Comparison of ENCODE assay signal across 17 cellular contexts in genomic region chr2:219722276-219722883, GRCh38.
DNase-seq lines count a peak whose midpoint lies in the region; ATAC-seq, FAIRE-seq and TF ChIP-seq lines count a peak whose summit lies in the region.
"Had no signal": no experiment of that assay in that cellular context is flagged by ENCODE, and none has a peak within 500 bp of the region (broad histone marks: within the 10 kb centered on the region; RNA-seq: fewer than 3 reads in every experiment).

No MANE protein-coding gene starts in this region.

- in situ Hi-C loops in HepG2 (cut with HindIII; ENCODE audit: extremely low pct_ligation_motif_present, low pct_unique_long_range_greater_than_20kb), result no loop called here

- H3K9me3 ChIP-seq in HepG2 (ENCODE audit: low read length), result no peaks in the 10 kb centered on the region
- H3K9me3 ChIP-seq: BE2C, thyroid gland had no signal

- peaks cover 8% of the 10 kb centered on the region for H3K4me1 ChIP-seq in HepG2 (ENCODE audit: insufficient read depth, low read length)
- H3K4me1 ChIP-seq: BE2C, thyroid gland had no signal

- no peak overlapping the region for H3K4me3 ChIP-seq in choroid plexus epithelial cell (ENCODE audit: low read depth, low read length)
- no peak overlapping the region for H3K4me3 ChIP-seq in HepG2 (replicated peaks in 1 of 3; ENCODE audit: insufficient read depth in 1 of 3, low read depth in 2 of 3, low read length in 3 of 3)
- H3K4me3 ChIP-seq: coronary artery, thyroid gland had no signal

- no peaks in the 10 kb centered on the region for H4K20me1 ChIP-seq in HepG2 (ENCODE audit: insufficient read depth, low read length)

- peaks cover 0 to 9% of the 10 kb centered on the region in 2 experiments; a peak in 2 of 5 replicates for H3K27me3 ChIP-seq in HepG2 (ENCODE audit: control insufficient read depth in 1 of 2, insufficient read depth in 2 of 2, low read length in 2 of 2)
- H3K27me3 ChIP-seq: thyroid gland had no signal

- POLR2A ChIA-PET in HepG2 (lab: Yijun Ruan, JAX), result no interaction called here

- CTCF ChIA-PET in HepG2 (lab: Yijun Ruan, JAX; ENCODE audit: low intra/inter-chr PET ratio, low total read pairs), result no interaction called here

- TF ChIP-seq RAD21 in HepG2 (CRISPR knock-in tag; IDR thresholded peaks at IDR 0.05), result no peak

- TF ChIP-seq EP300 in HepG2 (IDR thresholded peaks at IDR 0.05; ENCODE audit: low read depth in 2 of 2, low read length in 2 of 2) (no peak), HepG2 (CRISPR knock-in tag; IDR thresholded peaks at IDR 0.05; ENCODE audit: borderline replicate concordance) (no peak)

- no peak for FAIRE-seq in HepG2 (lab: Jason Lieb, UNC)
- FAIRE-seq: H54 had no signal

- TF ChIP-seq CTCF in choroid plexus epithelial cell (conservative IDR thresholded peaks at IDR 0.05; ENCODE audit: low read depth, low read length) (no peak), HepG2 (CRISPR knock-in tag; IDR thresholded peaks at IDR 0.05) (no peak), GM10266 (IDR thresholded peaks at IDR 0.05; ENCODE audit: control insufficient read depth, insufficient read depth, low read depth, missing control alignments) (no peak)

- TF ChIP-seq POLR2A in HepG2 (IDR thresholded peaks at IDR 0.05; ENCODE audit: insufficient read depth in 1 of 2, low read depth in 2 of 2, low read length in 2 of 2), result no peak

- peak; percentile 69 for ATAC-seq in HepG2
- ATAC-seq in GM19023 (IDR thresholded peaks at IDR 0.05; ENCODE audit: unreplicated experiment), result no peak
- ATAC-seq in activated CD4-positive, CD25-positive, alpha-beta regulatory T cell treated with anti-CD3 and anti-CD28 coated beads, Interleukin-2, amount 50 U/mL, for 24 hours, result no peak
- ATAC-seq: stimulated activated memory B cell treated with anti-CD40 and anti-IgM and Interleukin-4, amounts not matched to agents 10 μg/mL and 1 μg/mL and 100 μg/mL, for 72 hours had no signal

- intact Hi-C loops in HepG2 (cut with micrococcal nuclease; ENCODE audit: unreplicated experiment), result no loop called here

- no peaks in the 10 kb centered on the region for H3K79me2 ChIP-seq in HepG2 (ENCODE audit: insufficient read depth, low read length)

- BruUV-seq in HepG2 (replicated peaks; lab: Mats Ljungman, UMichigan), result no TSS peak

- H3K36me3 ChIP-seq in HepG2 (replicated peaks in 1 of 2; ENCODE audit: control insufficient read depth in 1 of 2, insufficient read depth in 2 of 2, low read length in 2 of 2), result no peaks in the 10 kb centered on the region
- H3K36me3 ChIP-seq: BE2C, thyroid gland had no signal

- no peak overlapping the region for H3K4me2 ChIP-seq in HepG2 (ENCODE audit: low read depth, low read length)

- H3K27ac ChIP-seq in HepG2 (ENCODE audit: extremely low read length, insufficient read depth, low read length), result no peak overlapping the region
- H3K27ac ChIP-seq: coronary artery, thyroid gland had no signal

- H2AFZ ChIP-seq in HepG2 (ENCODE audit: low read length), result no peak overlapping the region

- no peak overlapping the region for H3K9ac ChIP-seq in HepG2 (ENCODE audit: insufficient read depth, low read depth, low read length)

- DNase-seq in ELR (ENCODE audit: low read depth), result peak; percentile 27
- peak; percentile 1 for DNase-seq in NCI-H69 (lab: John Stamatoyannopoulos, UW)
- peak; percentile 36 for DNase-seq in choroid plexus epithelial cell (ENCODE audit: low read depth)
- peak; percentile 60 for DNase-seq in HepG2 (ENCODE audit: low spot score)
- no peak for DNase-seq in GM10266 (ENCODE audit: extremely low spot score)
- no peak for DNase-seq in NCI-H82 (lab: John Stamatoyannopoulos, UW)
- DNase-seq: activated gamma-delta T cell, BE2C, nephron progenitor cell, SHP77 treated with DMSO at 0.1 percent for 48 hours, T1000, thyroid gland had no signal

- WGBS in HepG2 (ENCODE audit: low lambda C conversion rate), result 4% methylated on average over 10 of the region's 10 CpGs

TF ChIP-seq in HepG2, 621 proteins besides CTCF, POLR2A, EP300 and RAD21:
- TF ChIP-seq PREB (CRISPR knock-in tag; IDR thresholded peaks at IDR 0.05) (no peak), DR1 (CRISPR knock-in tag; IDR thresholded peaks at IDR 0.05) (no peak), ZNF414 (CRISPR knock-in tag; IDR thresholded peaks at IDR 0.05) (no peak), PHB2 (IDR thresholded peaks at IDR 0.05; ENCODE audit: partially characterized antibody) (no peak), MAX (IDR thresholded peaks at IDR 0.05) (peak; percentile 30; the same call in 1 of the 2 replicates), RARA (CRISPR knock-in tag; IDR thresholded peaks at IDR 0.05) (peak; percentile 47), ZNF362 (CRISPR knock-in tag; IDR thresholded peaks at IDR 0.05; ENCODE audit: borderline replicate concordance) (peak; percentile 39; the same call in 1 of the 2 replicates), E2F1 (CRISPR knock-in tag; IDR thresholded peaks at IDR 0.05) (no peak), PATZ1 (CRISPR knock-in tag; IDR thresholded peaks at IDR 0.05) (no peak), NR2F6 (IDR thresholded peaks at IDR 0.05) (peak; percentile 47; the same call in 1 of the 2 replicates), NR2F6 (CRISPR knock-in tag; IDR thresholded peaks at IDR 0.05) (no peak), NR2F1 (CRISPR knock-in tag; IDR thresholded peaks at IDR 0.05) (peak; percentile 19 to 33; a peak in 1 of 4 replicates), SALL1 (CRISPR knock-in tag; IDR thresholded peaks at IDR 0.05) (0 out of 2 replicates have a peak, but pooled peaks have one; percentile 15)
TF ChIP-seq in HepG2: peak in this region for 6.

Comparison
In these comparisons a context has a peak if more than half of its experiments do, and no peak if none do; other contexts are left out.
1. DNase-seq: peak in ELR (single experiment), NCI-H69 (single experiment), choroid plexus epithelial cell (single experiment) and HepG2 (single experiment); none in GM10266 (single experiment) and NCI-H82 (single experiment).